ENCODE assay signal across 1 cellular context in genomic region chr1:233655433-233655844, GRCh38.
TF ChIP-seq lines count a peak whose summit lies in the region.

No MANE protein-coding gene starts in this region.

TF ChIP-seq in HepG2, 621 proteins besides CTCF, POLR2A, EP300 and RAD21 (continued from another document):
- no peak for TF ChIP-seq AFF4 (CRISPR knock-in tag; IDR thresholded peaks at IDR 0.05)
- no peak for TF ChIP-seq SOX5 (CRISPR knock-in tag; IDR thresholded peaks at IDR 0.05; ENCODE audit: borderline replicate concordance)
- TF ChIP-seq NFRKB (IDR thresholded peaks at IDR 0.05), result no peak
